32 cellular contexts compared by ENCODE assay signal in the genomic region with DNA sequence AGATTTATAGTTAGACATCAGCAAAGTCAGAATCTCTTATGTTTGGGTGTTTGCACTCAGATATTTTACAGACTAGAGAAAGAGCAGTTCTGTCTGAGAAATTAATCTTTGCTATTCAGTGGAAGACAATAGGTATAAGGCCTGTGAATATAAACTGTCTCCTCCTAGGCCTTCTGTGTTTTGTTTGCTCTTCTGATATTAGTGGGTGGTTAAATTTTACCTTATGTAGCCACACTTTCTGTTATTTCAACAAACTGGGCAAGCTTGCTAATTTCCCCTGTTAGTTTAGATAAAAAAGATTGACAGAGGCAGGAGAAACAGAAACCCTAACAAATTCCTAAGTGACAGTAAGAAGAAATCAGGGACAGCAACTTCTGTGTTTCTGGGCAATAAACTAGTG.
"Had no signal": no experiment of that assay in that cellular context is flagged by ENCODE, and none has a peak within 500 bp of the region (broad histone marks: within the 10 kb centered on the region; RNA-seq: fewer than 3 reads in every experiment).

No MANE protein-coding gene starts in this region.

- H3K4me3 Mint-ChIP-seq: activated CD4-positive, alpha-beta memory T cell treated with anti-CD3 and anti-CD28 coated beads for 36 hours; activated CD4-positive, alpha-beta T cell treated with anti-CD3 and anti-CD28 coated beads for 36 hours; activated naive CD8-positive, alpha-beta T cell treated with anti-CD3 and anti-CD28 coated beads for 36 hours; activated T-helper 17 cell treated with anti-CD3 and anti-CD28 coated beads, Interleukin-2, amount 50 U/mL, for 72 hours; WTC11 had no signal

- H3K27ac Mint-ChIP-seq: activated CD4-positive, alpha-beta memory T cell treated with anti-CD3 and anti-CD28 coated beads for 36 hours; activated CD4-positive, alpha-beta T cell treated with anti-CD3 and anti-CD28 coated beads for 36 hours; activated naive CD8-positive, alpha-beta T cell treated with anti-CD3 and anti-CD28 coated beads for 36 hours; WTC11 had no signal

- H3K36me3 ChIP-seq: brain microvascular endothelial cell had no signal

- DNase-seq: activated CD4-positive, alpha-beta memory T cell treated with anti-CD3 and anti-CD28 coated beads for 36 hours; activated CD4-positive, alpha-beta T cell treated with anti-CD3 and anti-CD28 coated beads for 36 hours; activated CD4-positive, alpha-beta T cell treated with anti-CD3 and anti-CD28 coated beads, Interleukin-2, amount 50 U/mL, for 1 hour; activated CD8-positive, alpha-beta memory T cell treated with anti-CD3 and anti-CD28 coated beads, Interleukin-2, amount 50 U/mL, for 4 hours; activated effector memory CD4-positive, alpha-beta T cell treated with anti-CD3 and anti-CD28 coated beads, Interleukin-2, amount 50 U/mL, for 16 hours; activated naive CD4-positive, alpha-beta T cell; activated naive CD4-positive, alpha-beta T cell treated with anti-CD3 and anti-CD28 coated beads, Interleukin-2, amount 50 U/mL, for 16 hours; activated naive CD8-positive, alpha-beta T cell treated with anti-CD3 and anti-CD28 coated beads for 36 hours; activated T-cell treated with anti-CD3 and anti-CD28 coated beads, Interleukin-2, amount 50 U/mL, for 48 hours; amniotic stem cell; aorta; brain microvascular endothelial cell; IMR-90; NCI-H1048; NCI-H1105 treated with DMSO at 0.1 percent for 48 hours; NCI-H1436; NCI-H1694; NCI-H1930; NCI-H2081 treated with DMSO at 0.1 percent for 48 hours; NCI-H226; NCI-H446 treated with DMSO at 0.1 percent for 48 hours; NCI-H524; PC-3; Peyer's patch; RPMI8226; SW 1271; T-helper 1 cell; T1000 had no signal

- H3K27ac ChIP-seq: brain microvascular endothelial cell, Peyer's patch had no signal

- H3K9me3 ChIP-seq: Peyer's patch had no signal

- H3K27me3 Mint-ChIP-seq: activated CD4-positive, alpha-beta memory T cell treated with anti-CD3 and anti-CD28 coated beads for 36 hours; activated CD4-positive, alpha-beta T cell treated with anti-CD3 and anti-CD28 coated beads for 36 hours; activated naive CD8-positive, alpha-beta T cell treated with anti-CD3 and anti-CD28 coated beads for 36 hours; activated T-helper 17 cell treated with anti-CD3 and anti-CD28 coated beads, Interleukin-2, amount 50 U/mL, for 72 hours had no signal

- H3K4me1 Mint-ChIP-seq: activated CD4-positive, alpha-beta T cell treated with anti-CD3 and anti-CD28 coated beads for 36 hours; activated naive CD8-positive, alpha-beta T cell treated with anti-CD3 and anti-CD28 coated beads for 36 hours; activated T-helper 17 cell treated with anti-CD3 and anti-CD28 coated beads, Interleukin-2, amount 50 U/mL, for 72 hours had no signal

- H3K9me3 Mint-ChIP-seq: activated CD4-positive, alpha-beta memory T cell treated with anti-CD3 and anti-CD28 coated beads for 36 hours; activated naive CD8-positive, alpha-beta T cell treated with anti-CD3 and anti-CD28 coated beads for 36 hours; activated T-helper 17 cell treated with anti-CD3 and anti-CD28 coated beads, Interleukin-2, amount 50 U/mL, for 72 hours; WTC11 had no signal

- H3K4me3 ChIP-seq: K562, Peyer's patch had no signal

- H3K27me3 ChIP-seq: brain microvascular endothelial cell, Peyer's patch had no signal

- ATAC-seq: activated CD4-positive, alpha-beta T cell treated with anti-CD3 and anti-CD28 coated beads for 36 hours; activated CD4-positive, CD25-positive, alpha-beta regulatory T cell treated with anti-CD3 and anti-CD28 coated beads, Interleukin-2, amount 50 U/mL, for 24 hours; activated T-helper 17 cell treated with anti-CD3 and anti-CD28 coated beads, Interleukin-2, amount 50 U/mL, for 72 hours; K562; PC-3; WTC11 had no signal

- H3K4me1 ChIP-seq: Peyer's patch had no signal
